In genomic region chr16:54284931-54285413, GRCh38 we compare ENCODE assay signal across 8 cellular contexts. TPM values are rescaled to one million over a fixed set of nuclear protein-coding genes. Genes with fewer than 3 reads are reported as not detected.
A peak's percentile ranks its signal among the peaks of the same experiment; 100 is the strongest.
DNase-seq lines count a peak whose midpoint lies in the region; ATAC-seq and TF ChIP-seq lines count a peak whose summit lies in the region.

No MANE protein-coding gene starts in this region.

- 4 to 6% methylated on average over 9 to 36 of the region's 42 CpGs for WGBS in endodermal cell (ENCODE audit: insufficient coverage in 1 of 2, insufficient read length in 1 of 2), 2 experiments

- H3K4me2 ChIP-seq in neural progenitor cell (peak overlapping the region; percentile 98), OCI-LY7 (ENCODE audit: low read length) (no peak overlapping the region)

- peaks cover 16% of the 10 kb centered on the region for H3K36me3 Mint-ChIP-seq in endodermal cell (ENCODE audit: low read depth)
- H3K36me3 Mint-ChIP-seq in neural progenitor cell: peaks cover 13% of the 10 kb centered on the region

- H4K20me1 ChIP-seq in neural progenitor cell (ENCODE audit: low read depth) (peaks cover 52% of the 10 kb centered on the region), OCI-LY7 (ENCODE audit: insufficient read depth, low read length) (no peaks in the 10 kb centered on the region)

- no peak for TF ChIP-seq CTCF in NB4 (IDR thresholded peaks at IDR 0.05; ENCODE audit: low read depth, low read length)
- TF ChIP-seq CTCF in endodermal cell (conservative IDR thresholded peaks at IDR 0.05): no peak
- TF ChIP-seq CTCF in neural progenitor cell (IDR thresholded peaks at IDR 0.05): no peak
- no peak for TF ChIP-seq CTCF in OCI-LY7 (conservative IDR thresholded peaks at IDR 0.05; ENCODE audit: low read length)

- H3K27ac ChIP-seq in endodermal cell (ENCODE audit: low read depth, low read length) (no peak overlapping the region), neural progenitor cell (no peak overlapping the region), OCI-LY7 (ENCODE audit: low read depth, low read length, poor library complexity, severe bottlenecking) (no peak overlapping the region)

- H3F3A ChIP-seq in neural progenitor cell (ENCODE audit: low read depth): peaks cover 51% of the 10 kb centered on the region

- H3K79me2 ChIP-seq in neural progenitor cell (ENCODE audit: low read depth) (peaks cover 9% of the 10 kb centered on the region), OCI-LY7 (ENCODE audit: insufficient read depth, low read depth, low read length) (no peaks in the 10 kb centered on the region)

- ATAC-seq in HG03354 (IDR thresholded peaks at IDR 0.05; ENCODE audit: poor library complexity, severe bottlenecking, unreplicated experiment) (no peak), HG03097 (IDR thresholded peaks at IDR 0.05; ENCODE audit: low FRiP score, unreplicated experiment) (no peak)

- H3K27me3 Mint-ChIP-seq in endodermal cell (ENCODE audit: insufficient read depth) (peaks cover 83% of the 10 kb centered on the region), neural progenitor cell (ENCODE audit: insufficient read depth, low read depth) (peaks cover 65% of the 10 kb centered on the region)

- DNase-seq in DMS53 (lab: John Stamatoyannopoulos, UW): peak; percentile 59
- DNase-seq in NB4 (ENCODE audit: low read depth): peak; percentile 80
- DNase-seq in endodermal cell: peak; percentile 67
- peak; percentile 46 for DNase-seq in neural progenitor cell (ENCODE audit: low spot score)
- no peak for DNase-seq in NCI-H82 treated with DMSO at 0.1 percent for 48 hours (lab: John Stamatoyannopoulos, UW; ENCODE audit: unreplicated experiment)
- DNase-seq in OCI-LY7 (ENCODE audit: low spot score): no peak

- intact Hi-C loops in OCI-LY7 (cut with micrococcal nuclease; ENCODE audit: unreplicated experiment): no loop called here

- H3K9ac ChIP-seq in endodermal cell (ENCODE audit: extremely low read depth, low read length, poor library complexity, severe bottlenecking) (no peak overlapping the region), neural progenitor cell (no peak overlapping the region)

- H3K36me3 ChIP-seq in endodermal cell (ENCODE audit: control insufficient read depth, insufficient read depth, low read length): no peaks in the 10 kb centered on the region
- H3K36me3 ChIP-seq in neural progenitor cell: no peaks in the 10 kb centered on the region
- H3K36me3 ChIP-seq in OCI-LY7 (ENCODE audit: insufficient read depth, low read length): no peaks in the 10 kb centered on the region

- H3K27me3 ChIP-seq in endodermal cell (ENCODE audit: control insufficient read depth, insufficient read depth, low read length, poor library complexity, severe bottlenecking) (peaks cover 83% of the 10 kb centered on the region), neural progenitor cell (peaks cover 89% of the 10 kb centered on the region)

- CTCF ChIA-PET in OCI-LY7 (lab: Charles Lee; ENCODE audit: unreplicated experiment): no interaction called here

- H3K4me3 ChIP-seq in NB4 (ENCODE audit: low read depth, low read length) (peak overlapping the region; percentile 90), endodermal cell (ENCODE audit: low read length) (peak overlapping the region; percentile 74), neural progenitor cell (peak overlapping the region; percentile 55), OCI-LY7 (ENCODE audit: low read depth, low read length, poor library complexity, severe bottlenecking) (no peak overlapping the region)

- POLR2A ChIA-PET in OCI-LY7 (lab: Charles Lee): no interaction called here

- no peak for TF ChIP-seq POLR2A in NB4 (IDR thresholded peaks at IDR 0.05; ENCODE audit: extremely low read depth, insufficient read length)

- H2AFZ ChIP-seq in neural progenitor cell (replicated peaks): no peak overlapping the region
- no peak overlapping the region for H2AFZ ChIP-seq in OCI-LY7 (ENCODE audit: low read length)

- no peak overlapping the region for H3K27ac Mint-ChIP-seq in endodermal cell
- peak overlapping the region; percentile 87 for H3K27ac Mint-ChIP-seq in neural progenitor cell

- BruUV-seq in OCI-LY7 (replicated peaks; lab: Mats Ljungman, UMichigan): no TSS peak

- H3K9me3 ChIP-seq in endodermal cell (ENCODE audit: control insufficient read depth, low read length): no peaks in the 10 kb centered on the region
- H3K9me3 ChIP-seq in neural progenitor cell (ENCODE audit: low read depth): no peaks in the 10 kb centered on the region
- no peaks in the 10 kb centered on the region for H3K9me3 ChIP-seq in OCI-LY7 (ENCODE audit: low read length)

- H3K9me3 Mint-ChIP-seq in endodermal cell (no peaks in the 10 kb centered on the region), neural progenitor cell (no peaks in the 10 kb centered on the region)

- H3K4me3 Mint-ChIP-seq in endodermal cell: peak overlapping the region; percentile 79
- peak overlapping the region; percentile 95 for H3K4me3 Mint-ChIP-seq in neural progenitor cell

- H3K4me1 ChIP-seq in endodermal cell (ENCODE audit: control insufficient read depth, insufficient read depth, low read length) (no peaks in the 10 kb centered on the region), neural progenitor cell (peaks cover 36% of the 10 kb centered on the region), OCI-LY7 (ENCODE audit: insufficient read depth, low read length, poor library complexity, severe bottlenecking) (no peaks in the 10 kb centered on the region)

- no peaks in the 10 kb centered on the region for H3K9me2 ChIP-seq in OCI-LY7 (ENCODE audit: insufficient read depth, low read length)

- H3K4me1 Mint-ChIP-seq in endodermal cell (peaks cover 27% of the 10 kb centered on the region), neural progenitor cell (peaks cover 35% of the 10 kb centered on the region)

RNA-seq across cellular contexts. Expression of gene IRX3, which starts 1.6 kb away (rescaled TPM):
- 10 to 100 TPM; 15.6 to 16.4 TPM for total RNA-seq in endodermal cell
- polyA plus RNA-seq in endodermal cell (2013, experiment 1 of 2): 34.5 TPM
- 23.6 TPM for polyA plus RNA-seq in endodermal cell (2013, experiment 2 of 2)
- total RNA-seq in neural progenitor cell (ENCODE audit: low replicate concordance): 4.6 and 9.1 TPM in 2 replicates
- not detected in 2 replicates for total RNA-seq in OCI-LY7 (2014; rRNA removed; shearing (Covaris generic))
- total RNA-seq in OCI-LY7 (2022): not detected in 2 replicates

Comparison
In these comparisons a context has a peak if more than half of its experiments do, and no peak if none do; other contexts are left out.
1. DNase-seq: peak in DMS53 (single experiment), NB4 (single experiment), endodermal cell (single experiment) and neural progenitor cell (single experiment); none in NCI-H82 treated with DMSO at 0.1 percent for 48 hours (single experiment) and OCI-LY7 (single experiment).